Comparison of ENCODE assay signal across 13 cellular contexts in genomic region chr22:20455709-20456063, GRCh38. TPM values are rescaled to one million over a fixed set of nuclear protein-coding genes. Genes with fewer than 3 reads are reported as not detected.
DNase-seq lines count a peak whose midpoint lies in the region; ATAC-seq and TF ChIP-seq lines count a peak whose summit lies in the region.
"Had no signal": no experiment of that assay in that cellular context is flagged by ENCODE, and none has a peak within 500 bp of the region (broad histone marks: within the 10 kb centered on the region; RNA-seq: fewer than 3 reads in every experiment).

No MANE protein-coding gene starts in this region.

- 76 to 93% (median 81%) methylated on average over 8 of the region's 8 CpGs for WGBS in spleen, 5 donors

- POLR2A ChIA-PET in activated CD4-positive, alpha-beta T cell treated with anti-CD3 and anti-CD28 coated beads for 36 hours (lab: Charles Lee): no interaction called here
- POLR2A ChIA-PET in activated CD4-positive, alpha-beta T cell treated with anti-CD3 and anti-CD28 coated beads, Interleukin-2, amount 10 ng/mL, durations not matched to agents 7 days and 5 days (lab: Charles Lee): no interaction called here

- H3K4me3 Mint-ChIP-seq in activated CD4-positive, alpha-beta T cell treated with anti-CD3 and anti-CD28 coated beads for 36 hours: no peak overlapping the region
- no peak overlapping the region for H3K4me3 Mint-ChIP-seq in activated CD4-positive, alpha-beta T cell treated with anti-CD3 and anti-CD28 coated beads, Interleukin-2, amount 10 ng/mL, durations not matched to agents 7 days and 5 days
- no peak overlapping the region for H3K4me3 Mint-ChIP-seq in brain

- no peak for DNase-seq in activated CD4-positive, alpha-beta T cell treated with anti-CD3 and anti-CD28 coated beads for 36 hours
- DNase-seq in activated CD4-positive, alpha-beta T cell treated with anti-CD3 and anti-CD28 coated beads, Interleukin-2, amount 10 ng/mL, durations not matched to agents 7 days and 5 days: no peak
- DNase-seq in spleen: peak; percentile 32
- no peak for DNase-seq in NCI-H1930 (lab: John Stamatoyannopoulos, UW)
- no peak for DNase-seq in NCI-H1092 treated with DMSO at 0.1 percent for 48 hours (lab: John Stamatoyannopoulos, UW)

- H3K27me3 Mint-ChIP-seq in activated CD4-positive, alpha-beta T cell treated with anti-CD3 and anti-CD28 coated beads for 36 hours: no peaks in the 10 kb centered on the region
- H3K27me3 Mint-ChIP-seq in activated CD4-positive, alpha-beta T cell treated with anti-CD3 and anti-CD28 coated beads, Interleukin-2, amount 10 ng/mL, durations not matched to agents 7 days and 5 days: no peaks in the 10 kb centered on the region
- peaks cover 3% of the 10 kb centered on the region for H3K27me3 Mint-ChIP-seq in brain
- H3K27me3 Mint-ChIP-seq: IgD-negative memory B cell had no signal

- peaks cover 9% of the 10 kb centered on the region for H3K36me3 Mint-ChIP-seq in activated CD4-positive, alpha-beta T cell treated with anti-CD3 and anti-CD28 coated beads for 36 hours (ENCODE audit: low read depth)
- H3K36me3 Mint-ChIP-seq in activated CD4-positive, alpha-beta T cell treated with anti-CD3 and anti-CD28 coated beads, Interleukin-2, amount 10 ng/mL, durations not matched to agents 7 days and 5 days (ENCODE audit: low read depth): peaks cover 41% of the 10 kb centered on the region
- peaks cover 55% of the 10 kb centered on the region for H3K36me3 Mint-ChIP-seq in brain

- H3K4me1 Mint-ChIP-seq in activated CD4-positive, alpha-beta T cell treated with anti-CD3 and anti-CD28 coated beads for 36 hours: peaks cover 16% of the 10 kb centered on the region
- H3K4me1 Mint-ChIP-seq in activated CD4-positive, alpha-beta T cell treated with anti-CD3 and anti-CD28 coated beads, Interleukin-2, amount 10 ng/mL, durations not matched to agents 7 days and 5 days: peaks cover 23% of the 10 kb centered on the region
- H3K4me1 Mint-ChIP-seq in brain: peaks cover 29% of the 10 kb centered on the region

- H3K4me1 ChIP-seq in Loucy (ENCODE audit: insufficient read depth, low read length, poor library complexity, severe bottlenecking) (peaks cover 10% of the 10 kb centered on the region), spleen (peaks cover 8 to 42% (median 17%) of the 10 kb centered on the region in 6 donors)
- H3K4me1 ChIP-seq: HAP-1 had no signal

- no peaks in the 10 kb centered on the region for H3K79me2 ChIP-seq in Loucy (ENCODE audit: insufficient read depth, low read length)

- H3K4me2 ChIP-seq in Loucy (ENCODE audit: low read depth, low read length, poor library complexity, severe bottlenecking): peak overlapping the region; percentile 43
- H3K4me2 ChIP-seq: SK-N-SH had no signal

- H3K9me3 ChIP-seq in Loucy (ENCODE audit: insufficient read depth, low read depth, low read length): no peaks in the 10 kb centered on the region
- H3K9me3 ChIP-seq in spleen: no peaks in the 10 kb centered on the region
- H3K9me3 ChIP-seq: HAP-1, SK-N-SH had no signal

- no peaks in the 10 kb centered on the region for H3F3A ChIP-seq in Loucy (ENCODE audit: low read depth)

- intact Hi-C loops in activated CD4-positive, alpha-beta T cell treated with anti-CD3 and anti-CD28 coated beads for 36 hours (cut with DNase I, micrococcal nuclease): loop anchor here (1.0 to 10.0 kb wide), 6 partner anchors 24 to 471 kb away; no protein-coding TSS in a partner anchor
- intact Hi-C loops in spleen (cut with DNase I; ENCODE audit: low total_unique reads): loop anchor here (5.0 kb wide), 2 partner anchors 38 to 42 kb away; partner anchors contain the start of gene KLHL22

- peak overlapping the region; percentile 64 for H2AFZ ChIP-seq in Loucy (ENCODE audit: low read length)

- H4K20me1 ChIP-seq in Loucy (ENCODE audit: insufficient read depth, low read length, poor library complexity, severe bottlenecking): no peaks in the 10 kb centered on the region

- H3K4me3 ChIP-seq in Loucy (ENCODE audit: low read length, poor library complexity, severe bottlenecking) (peak overlapping the region; percentile 32), spleen (no peak overlapping the region)
- H3K4me3 ChIP-seq: HAP-1 had no signal

- H3K9me3 Mint-ChIP-seq in activated CD4-positive, alpha-beta T cell treated with anti-CD3 and anti-CD28 coated beads for 36 hours (ENCODE audit: low read depth): no peaks in the 10 kb centered on the region
- no peaks in the 10 kb centered on the region for H3K9me3 Mint-ChIP-seq in activated CD4-positive, alpha-beta T cell treated with anti-CD3 and anti-CD28 coated beads, Interleukin-2, amount 10 ng/mL, durations not matched to agents 7 days and 5 days
- no peaks in the 10 kb centered on the region for H3K9me3 Mint-ChIP-seq in brain
- H3K9me3 Mint-ChIP-seq: IgD-negative memory B cell had no signal

- no peaks in the 10 kb centered on the region for H3K27me3 ChIP-seq in Loucy (ENCODE audit: insufficient read depth, low read length, poor library complexity, severe bottlenecking)
- no peaks in the 10 kb centered on the region for H3K27me3 ChIP-seq in spleen (replicated peaks in 1 of 7)

- TF ChIP-seq CTCF in Loucy (conservative IDR thresholded peaks at IDR 0.05; ENCODE audit: low read length) (no peak), brain (conservative IDR thresholded peaks at IDR 0.05) (no peak), spleen (IDR thresholded peaks at IDR 0.05 in 8 of 11, conservative IDR thresholded peaks at IDR 0.05 in 3 of 11) (no peak)

- TF ChIP-seq POLR2A in spleen (IDR thresholded peaks at IDR 0.05): no peak

- peak overlapping the region; percentile 23 for H3K9ac ChIP-seq in Loucy (ENCODE audit: low read depth, low read length, poor library complexity, severe bottlenecking)
- H3K9ac ChIP-seq: SK-N-SH had no signal

- ATAC-seq in activated CD4-positive, alpha-beta T cell treated with anti-CD3 and anti-CD28 coated beads for 36 hours: peak; percentile 14
- no peak for ATAC-seq in GM18520 (IDR thresholded peaks at IDR 0.05; ENCODE audit: unreplicated experiment)

- H3K27ac ChIP-seq in spleen: peak overlapping the region in 1 of 8 donors; percentile 10
- H3K27ac ChIP-seq: 22Rv1, C4-2B had no signal

- no peak overlapping the region for H3K27ac Mint-ChIP-seq in activated CD4-positive, alpha-beta T cell treated with anti-CD3 and anti-CD28 coated beads for 36 hours
- no peak overlapping the region for H3K27ac Mint-ChIP-seq in activated CD4-positive, alpha-beta T cell treated with anti-CD3 and anti-CD28 coated beads, Interleukin-2, amount 10 ng/mL, durations not matched to agents 7 days and 5 days
- peak overlapping the region in 4 of 5 experiments; percentile 78 to 97 (median 94) for H3K27ac Mint-ChIP-seq in brain

- H3K9me2 ChIP-seq in Loucy (replicated peaks; ENCODE audit: low read depth, low read length): no peaks in the 10 kb centered on the region
- H3K9me2 ChIP-seq: SK-N-SH had no signal

- CTCF ChIA-PET in activated CD4-positive, alpha-beta T cell treated with anti-CD3 and anti-CD28 coated beads for 36 hours (lab: Charles Lee): interaction anchor here (0.7 to 2.9 kb wide), 14 partner anchors 22 to 252 kb away, joined by 3 to 44 read pairs (median 4); no protein-coding TSS in a partner anchor
- CTCF ChIA-PET in activated CD4-positive, alpha-beta T cell treated with anti-CD3 and anti-CD28 coated beads, Interleukin-2, amount 10 ng/mL, durations not matched to agents 7 days and 5 days (lab: Charles Lee): interaction anchor here (0.7 to 2.1 kb wide), 7 partner anchors 11 to 49 kb away, joined by 3 to 12 read pairs (median 5); no protein-coding TSS in a partner anchor

- H3K36me3 ChIP-seq in Loucy (ENCODE audit: insufficient read depth, low read length) (no peaks in the 10 kb centered on the region; the same call in 1 of the 2 replicates), spleen (peaks cover 0 to 71% (median 7%) of the 10 kb centered on the region in 6 donors)

RNA-seq across cellular contexts. Expression of gene SCARF2, which starts 18.1 kb away (rescaled TPM):
- under 1 TPM; 0.39 to 0.46 TPM for total RNA-seq in activated CD4-positive, alpha-beta T cell treated with anti-CD3 and anti-CD28 coated beads for 36 hours
- 1 to 10 TPM; 1.1 to 1.2 TPM for total RNA-seq in activated CD4-positive, alpha-beta T cell treated with anti-CD3 and anti-CD28 coated beads, Interleukin-2, amount 10 ng/mL, durations not matched to agents 7 days and 5 days
- polyA plus RNA-seq in brain (ENCODE audit: insufficient read depth, low read depth, low replicate concordance) (1.9 TPM), spleen (1 to 10 TPM; 1.1 to 3.0 (median 1.2) TPM)
- 10 to 100 TPM in 5 of 7 donors, 1 to 10 TPM in 2; 7.1 to 18.0 (median 10.6) TPM for total RNA-seq in spleen

RNA-seq across cellular contexts. Expression of gene KLHL22, which starts 39.9 kb away (rescaled TPM):
- total RNA-seq in activated CD4-positive, alpha-beta T cell treated with anti-CD3 and anti-CD28 coated beads for 36 hours: 10 to 100 TPM; 14.1 to 15.2 TPM
- 10 to 100 TPM; 38.7 to 40.1 TPM for total RNA-seq in activated CD4-positive, alpha-beta T cell treated with anti-CD3 and anti-CD28 coated beads, Interleukin-2, amount 10 ng/mL, durations not matched to agents 7 days and 5 days
- polyA plus RNA-seq in brain (ENCODE audit: insufficient read depth, low read depth, low replicate concordance): 37.0 TPM
- total RNA-seq in spleen: 10 to 100 TPM; 20.9 to 40.6 (median 36.0) TPM
- 10 to 100 TPM; 14.0 to 20.8 (median 15.4) TPM for polyA plus RNA-seq in spleen

RNA-seq across cellular contexts. Expression of gene MED15, which starts 51.7 kb away (rescaled TPM):
- 100 to 1,000 TPM in 1 of 2 experiments, 10 to 100 TPM in 1; 84.4 to 107 TPM for total RNA-seq in activated CD4-positive, alpha-beta T cell treated with anti-CD3 and anti-CD28 coated beads for 36 hours
- total RNA-seq in activated CD4-positive, alpha-beta T cell treated with anti-CD3 and anti-CD28 coated beads, Interleukin-2, amount 10 ng/mL, durations not matched to agents 7 days and 5 days: 100 to 1,000 TPM; 141 to 182 TPM
- polyA plus RNA-seq in brain (ENCODE audit: insufficient read depth, low read depth, low replicate concordance): 50.1 TPM
- total RNA-seq in spleen: 100 to 1,000 TPM in 4 of 7 donors, 10 to 100 TPM in 3; 76.4 to 162 (median 118) TPM
- polyA plus RNA-seq in spleen: 10 to 100 TPM; 32.2 to 80.1 (median 78.3) TPM

Comparison
In these comparisons a context has a peak if more than half of its experiments do, and no peak if none do; other contexts are left out.
1. H3K27ac Mint-ChIP-seq: peak in brain (4 of 5); none in activated CD4-positive, alpha-beta T cell treated with anti-CD3 and anti-CD28 coated beads for 36 hours (single experiment) and activated CD4-positive, alpha-beta T cell treated with anti-CD3 and anti-CD28 coated beads, Interleukin-2, amount 10 ng/mL, durations not matched to agents 7 days and 5 days (single experiment).